Comparison of ENCODE assay signal across 29 cellular contexts in the genomic region with DNA sequence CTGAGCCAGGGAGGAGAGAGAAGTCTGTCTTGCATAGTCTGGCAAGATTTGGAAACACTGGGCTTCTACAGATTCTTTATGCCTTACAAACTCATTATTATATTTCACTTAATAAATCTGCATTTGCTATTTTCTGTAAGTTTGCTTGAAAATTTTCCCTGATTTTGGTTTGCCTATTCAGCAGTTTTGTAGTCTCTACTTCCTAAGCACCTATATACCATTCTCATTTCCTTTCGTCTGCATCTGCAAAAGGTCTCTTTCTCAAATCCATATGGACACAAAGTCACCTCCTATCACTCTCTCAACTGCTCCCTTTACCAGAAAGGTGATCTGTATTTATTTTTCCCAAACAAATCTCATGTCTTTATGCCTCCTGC. TPM values are rescaled to one million over a fixed set of nuclear protein-coding genes. Genes with fewer than 3 reads are reported as not detected.
DNase-seq lines count a peak whose midpoint lies in the region; ATAC-seq, FAIRE-seq and TF ChIP-seq lines count a peak whose summit lies in the region.
"Had no signal": no experiment of that assay in that cellular context is flagged by ENCODE, and none has a peak within 500 bp of the region (broad histone marks: within the 10 kb centered on the region; RNA-seq: fewer than 3 reads in every experiment).

No MANE protein-coding gene starts in this region.

- TF ChIP-seq CTCF in cardiac muscle cell (IDR thresholded peaks at IDR 0.05; ENCODE audit: low read depth, low read length) = no peak
- TF ChIP-seq CTCF in left ventricle myocardium inferior (IDR thresholded peaks at IDR 0.05; ENCODE audit: borderline replicate concordance) = no peak
- TF ChIP-seq CTCF in A549 (IDR thresholded peaks at IDR 0.05) = no peak
- TF ChIP-seq CTCF in K562 (IDR thresholded peaks at IDR 0.05 in 2 of 3, conservative IDR thresholded peaks at IDR 0.05 in 1 of 3; ENCODE audit: insufficient read depth in 2 of 3, low read depth in 1 of 3, low read length in 3 of 3) = no peak

- H3K9me1 ChIP-seq in K562 (ENCODE audit: control insufficient read depth, insufficient read depth, low read length) = no peaks in the 10 kb centered on the region

- H3K4me1 ChIP-seq in cardiac muscle cell (ENCODE audit: low read depth) (peaks cover 43% of the 10 kb centered on the region), left ventricle myocardium inferior (no peaks in the 10 kb centered on the region), A549 (no peaks in the 10 kb centered on the region), K562 (replicated peaks in 1 of 2; ENCODE audit: control insufficient read depth in 2 of 2, insufficient read depth in 2 of 2, low read length in 2 of 2) (no peaks in the 10 kb centered on the region)
- H3K4me1 ChIP-seq: BE2C, BLaER1 had no signal

- POLR2A ChIA-PET in A549 (lab: Yijun Ruan, JAX) = no interaction called here
- POLR2A ChIA-PET in K562 (lab: Yijun Ruan, JAX) = no interaction called here

- FAIRE-seq in A549 (lab: Jason Lieb, UNC) = no peak
- FAIRE-seq in K562 (lab: Jason Lieb, UNC) = no peak
- FAIRE-seq: GM12878, GM12892, GM18507 had no signal

- no peak for TF ChIP-seq RAD21 in A549 (conservative IDR thresholded peaks at IDR 0.05 in 1 of 2, IDR thresholded peaks at IDR 0.05 in 1 of 2)
- TF ChIP-seq RAD21 in K562 (CRISPR knock-in tag; conservative IDR thresholded peaks at IDR 0.05 in 1 of 2, IDR thresholded peaks at IDR 0.05 in 1 of 2) = no peak

- TF ChIP-seq EP300 in A549 (IDR thresholded peaks at IDR 0.05) (no peak), K562 (IDR thresholded peaks at IDR 0.05; ENCODE audit: low read length) (no peak)

- H3K4me2 ChIP-seq in A549 (no peak overlapping the region), K562 (ENCODE audit: insufficient read depth, low read length) (no peak overlapping the region)
- H3K4me2 ChIP-seq: BLaER1 had no signal

- H3K27me3 ChIP-seq in cardiac muscle cell (no peaks in the 10 kb centered on the region), left ventricle myocardium inferior (ENCODE audit: low read depth) (no peaks in the 10 kb centered on the region), K562 (ENCODE audit: control insufficient read depth in 2 of 2, insufficient read depth in 2 of 2, low read length in 2 of 2) (no peaks in the 10 kb centered on the region)
- H3K27me3 ChIP-seq: BE2C, BLaER1 had no signal

- ATAC-seq in A549 (no peak), K562 (no peak), GM19324 (IDR thresholded peaks at IDR 0.05; ENCODE audit: low FRiP score, unreplicated experiment) (no peak)
- ATAC-seq: GM12878 had no signal

- H3K9ac ChIP-seq in K562 (ENCODE audit: insufficient read depth in 1 of 2, low read depth in 2 of 2, low read length in 2 of 2) = no peak overlapping the region
- H3K9ac ChIP-seq: BLaER1 had no signal

- no peak overlapping the region for H2AFZ ChIP-seq in K562 (ENCODE audit: low read depth, low read length)

- in situ Hi-C loops in K562 (cut with MboI) = no loop called here

- H3K9me3 ChIP-seq in cardiac muscle cell (ENCODE audit: low read depth) (no peaks in the 10 kb centered on the region), left ventricle myocardium inferior (replicated peaks) (no peaks in the 10 kb centered on the region), A549 (no peaks in the 10 kb centered on the region), K562 (replicated peaks; ENCODE audit: control insufficient read depth, insufficient read depth, low read depth, low read length) (no peaks in the 10 kb centered on the region)
- H3K9me3 ChIP-seq: BE2C, BLaER1 had no signal

- CTCF ChIA-PET in A549 (lab: Yijun Ruan, JAX) = no interaction called here
- CTCF ChIA-PET in K562 (lab: Yijun Ruan, JAX; ENCODE audit: low intra/inter-chr PET ratio) = no interaction called here

- intact Hi-C loops in left ventricle myocardium inferior (cut with micrococcal nuclease) = no loop called here
- intact Hi-C loops in K562 (cut with micrococcal nuclease) = no loop called here

- H3K4me3 ChIP-seq in cardiac muscle cell = no peak overlapping the region
- H3K4me3 ChIP-seq in left ventricle myocardium inferior = no peak overlapping the region
- H3K4me3 ChIP-seq in A549 = no peak overlapping the region
- H3K4me3 ChIP-seq in K562 = no peak overlapping the region
- H3K4me3 ChIP-seq: BLaER1, GM12878 had no signal

- TF ChIP-seq POLR2A in A549 (IDR thresholded peaks at IDR 0.05; ENCODE audit: low read length) (no peak), K562 (conservative IDR thresholded peaks at IDR 0.05) (no peak)

- no TSS peak for BruUV-seq in K562 (replicated peaks; lab: Mats Ljungman, UMichigan)

- H3K27ac ChIP-seq in cardiac muscle cell = peak overlapping the region; percentile 74
- H3K27ac ChIP-seq in left ventricle myocardium inferior (replicated peaks) = no peak overlapping the region
- H3K27ac ChIP-seq in A549 = no peak overlapping the region
- H3K27ac ChIP-seq in K562 (ENCODE audit: extremely low read depth, low read depth, low read length) = no peak overlapping the region
- H3K27ac ChIP-seq: 22Rv1, BLaER1 had no signal

- H4K20me1 ChIP-seq in K562 (replicated peaks; ENCODE audit: control insufficient read depth, insufficient read depth, low read length) = no peaks in the 10 kb centered on the region
- H4K20me1 ChIP-seq: BLaER1 had no signal

- no peak for DNase-seq in cardiac muscle cell (ENCODE audit: low read depth in 1 of 2, low spot score in 1 of 2)
- DNase-seq in left ventricle myocardium inferior = no peak
- no peak for DNase-seq in A549 (ENCODE audit: low read depth in 1 of 2, low spot score in 1 of 2)
- DNase-seq in K562 (ENCODE audit: extremely low read depth in 1 of 4, low spot score in 3 of 4) = no peak
- no peak for DNase-seq in NCI-H1417 treated with DMSO at 0.1 percent for 48 hours (lab: John Stamatoyannopoulos, UW)
- DNase-seq: ACHN; BE2C; C1 segment of cervical spinal cord; CD4-positive, alpha-beta memory T cell; CD4-positive, CD25-positive, alpha-beta regulatory T cell; CD8-positive, alpha-beta memory T cell; COR-L47; DMS 273 treated with DMSO at 0.1 percent for 48 hours; DMS153; DMS53; DMS79; DND-41; EL; GDM1 had no signal

- 3% methylated on average over 1 of the region's 1 CpG for WGBS in A549 (ENCODE audit: missing lambda C conversion rate)
- WGBS in K562 (ENCODE audit: insufficient coverage, low coverage, missing lambda C conversion rate) = 0% methylated on average over 1 of the region's 1 CpG

- H3K79me2 ChIP-seq in K562 (ENCODE audit: control insufficient read depth, insufficient read depth, low read length) = no peaks in the 10 kb centered on the region

- H3K36me3 ChIP-seq in cardiac muscle cell (peaks cover 3% of the 10 kb centered on the region), left ventricle myocardium inferior (no peaks in the 10 kb centered on the region), K562 (ENCODE audit: control insufficient read depth, insufficient read depth, low read length) (no peaks in the 10 kb centered on the region)
- H3K36me3 ChIP-seq: BE2C, BLaER1 had no signal

TF ChIP-seq in A549, 52 proteins besides CTCF, POLR2A, EP300 and RAD21:
- peak; percentile 54 for TF ChIP-seq MAFK (IDR thresholded peaks at IDR 0.05; ENCODE audit: partially characterized antibody)
- TF ChIP-seq HES2 (IDR thresholded peaks at IDR 0.05) = no peak

TF ChIP-seq in K562, 482 proteins besides CTCF, POLR2A, EP300 and RAD21 (continues in another document):
- TF ChIP-seq ZNF316 (IDR thresholded peaks at IDR 0.05) (peak; percentile 58; the same call in 1 of the 2 replicates), TAF1 (IDR thresholded peaks at IDR 0.05; ENCODE audit: control insufficient read depth, extremely low read depth, insufficient read depth, low read length, severe bottlenecking) (no peak), RNF2 (IDR thresholded peaks at IDR 0.05) (no peak), MAFG (tag; conservative IDR thresholded peaks at IDR 0.05) (0 out of 2 replicates have a peak, but pooled peaks have one; percentile 16)

RNA-seq across cellular contexts. Expression of gene FGF10, which starts 27.6 kb away (rescaled TPM):
- total RNA-seq in cardiac muscle cell = 34.5 and 60.0 TPM in 2 replicates
- polyA plus RNA-seq in cardiac muscle cell = 43.7 and 68.6 TPM in 2 replicates
- 0.47 TPM for total RNA-seq in left ventricle myocardium inferior
- polyA plus RNA-seq in A549 (2011; rRNA removed) = not detected in 2 replicates
- polyA plus RNA-seq in A549 (2012; cell fraction: cytosol; rRNA removed) = not detected in 2 replicates
- not detected in 2 replicates for polyA plus RNA-seq in A549 (2012; cell fraction: nucleus; rRNA removed)
- polyA plus RNA-seq in A549 (2017; fragmentation: RNase III; extraction: RNeasy Plus Mini Kit Qiagen cat#74134 plus additional on column Dnase treatment) = not detected in 3 replicates
- not detected in 2 replicates for polyA minus RNA-seq in A549 (2011; rRNA and poly(A)+ RNA removed)
- total RNA-seq in K562 (2011; cell fraction: chromatin; rRNA removed; ENCODE audit: low replicate concordance) = not detected in 2 replicates
- not detected in 2 replicates for total RNA-seq in K562 (2011; cell fraction: nucleolus; rRNA removed)
- total RNA-seq in K562 (2011; cell fraction: nucleoplasm; rRNA removed) = not detected in 2 replicates
- total RNA-seq in K562 (2014; rRNA removed) = not detected in 2 replicates
- not detected in 2 replicates for total RNA-seq in K562 (2014; rRNA removed; fragmentation: Illumina TruSeq; extraction: Trizol)
- total RNA-seq in K562 (2015; rRNA removed; fragmentation: Illumina TruSeq; extraction: Trizol) = not detected in 2 replicates
- total RNA-seq in K562 (2021) = not detected in 2 replicates
- polyA plus RNA-seq in K562 (2011; rRNA removed) = not detected in 2 replicates
- polyA plus RNA-seq in K562 (2011; cell fraction: cytosol; rRNA removed) = not detected in 2 replicates
- not detected in 2 replicates for polyA plus RNA-seq in K562 (2011; cell fraction: nucleus; rRNA removed)
- not detected in 2 replicates for polyA plus RNA-seq in K562 (2012)
- not detected in 2 replicates for polyA plus RNA-seq in K562 (2014; fragmentation: Illumina TruSeq; extraction: Trizol)
- polyA plus RNA-seq in K562 (2014; fragmentation: Nextera tagmentation; extraction: Ambion mirVana) = not detected
- not detected in 2 replicates for polyA plus RNA-seq in K562 (2014; rRNA removed)
- polyA minus RNA-seq in K562 (2011; rRNA and poly(A)+ RNA removed) = not detected in 2 replicates
- polyA minus RNA-seq in K562 (2011; cell fraction: cytosol; rRNA and poly(A)+ RNA removed) = not detected in 2 replicates
- polyA minus RNA-seq in K562 (2011; cell fraction: nucleus; rRNA and poly(A)+ RNA removed) = not detected in 2 replicates
- total RNA-seq: A673; CD4-positive, alpha-beta memory T cell; CD4-positive, CD25-positive, alpha-beta regulatory T cell; CD8-positive, alpha-beta memory T cell; Daoy; G401; GM12878 had no signal
- polyA plus RNA-seq: CD14-positive monocyte; CD4-positive, alpha-beta memory T cell; CD4-positive, CD25-positive, alpha-beta regulatory T cell; CD8-positive, alpha-beta memory T cell; GM12878 had no signal

Comparison
In these comparisons a context has a peak if more than half of its experiments do, and no peak if none do; other contexts are left out.
1. RNA of gene FGF10, which starts 27.6 kb away (total RNA-seq): 34.5 to 60.0 TPM in cardiac muscle cell; 0.47 TPM in left ventricle myocardium inferior (single experiment) and not detected in K562; every median in the first group is over 10 times any median in the second.